ENCODE assay signal across 5 cellular contexts in genomic region chr6:16614143-16614542, GRCh38.
DNase-seq lines count a peak whose midpoint lies in the region; ATAC-seq, FAIRE-seq and TF ChIP-seq lines count a peak whose summit lies in the region.
"Not testable (repeated sequence)": the region's sequence is repeated elsewhere in the genome, so short reads cannot be mapped to it uniquely, and the experiment has no call there.

No MANE protein-coding gene starts in this region.

- TF ChIP-seq EP300 in GM12878 (IDR thresholded peaks at IDR 0.05; ENCODE audit: borderline replicate concordance in 1 of 2, control insufficient read depth in 1 of 2, low read depth in 2 of 2, low read length in 2 of 2), result not testable (repeated sequence)

- H2AFZ ChIP-seq in GM12878 (ENCODE audit: control insufficient read depth, low read depth, low read length), result not testable (repeated sequence)

- H3K9me3 Mint-ChIP-seq in activated CD4-positive, alpha-beta T cell treated with anti-CD3 and anti-CD28 coated beads for 36 hours (ENCODE audit: low read depth); activated naive CD4-positive, alpha-beta T cell treated with anti-CD3 and anti-CD28 coated beads for 36 hours; stimulated activated memory B cell treated with anti-CD40 and anti-IgM and Interleukin-4, amounts not matched to agents 10 μg/mL and 1 μg/mL and 100 μg/mL, for 72 hours: not testable (repeated sequence)

- not testable (repeated sequence) for H3K4me1 Mint-ChIP-seq in activated CD4-positive, alpha-beta T cell treated with anti-CD3 and anti-CD28 coated beads for 36 hours; activated naive CD4-positive, alpha-beta T cell treated with anti-CD3 and anti-CD28 coated beads for 36 hours (ENCODE audit: low read depth); stimulated activated memory B cell treated with anti-CD40 and anti-IgM and Interleukin-4, amounts not matched to agents 10 μg/mL and 1 μg/mL and 100 μg/mL, for 72 hours

- not testable (repeated sequence) for H3K4me1 ChIP-seq in GM12878 (ENCODE audit: control insufficient read depth, insufficient read depth, low read length)

- BruUV-seq in GM12878 (replicated peaks; lab: Mats Ljungman, UMichigan), result TSS peak; percentile 27

- not testable (repeated sequence) for DNase-seq in GM18507 (ENCODE audit: extremely low spot score, insufficient read length, low read depth); activated CD4-positive, alpha-beta T cell treated with anti-CD3 and anti-CD28 coated beads for 36 hours; GM12878 (ENCODE audit: low read depth, low spot score)
- DNase-seq in activated naive CD4-positive, alpha-beta T cell treated with anti-CD3 and anti-CD28 coated beads for 36 hours, result peak; percentile 11

- intact Hi-C loops in activated CD4-positive, alpha-beta T cell treated with anti-CD3 and anti-CD28 coated beads for 36 hours (cut with DNase I, micrococcal nuclease); activated naive CD4-positive, alpha-beta T cell treated with anti-CD3 and anti-CD28 coated beads for 36 hours (cut with micrococcal nuclease); GM12878 (cut with micrococcal nuclease; ENCODE audit: unreplicated experiment): not testable (repeated sequence)

- not testable (repeated sequence) for H3K9ac ChIP-seq in GM12878 (ENCODE audit: control insufficient read depth, insufficient read depth, low read length)

- CTCF ChIA-PET in activated CD4-positive, alpha-beta T cell treated with anti-CD3 and anti-CD28 coated beads for 36 hours (lab: Charles Lee); activated naive CD4-positive, alpha-beta T cell treated with anti-CD3 and anti-CD28 coated beads for 36 hours (lab: Charles Lee); GM12878 (lab: Yijun Ruan, JAX): not testable (repeated sequence)

- not testable (repeated sequence) for H3K36me3 Mint-ChIP-seq in activated CD4-positive, alpha-beta T cell treated with anti-CD3 and anti-CD28 coated beads for 36 hours (ENCODE audit: low read depth); activated naive CD4-positive, alpha-beta T cell treated with anti-CD3 and anti-CD28 coated beads for 36 hours (ENCODE audit: low read depth)
- peaks cover 29% of the 10 kb centered on the region for H3K36me3 Mint-ChIP-seq in stimulated activated memory B cell treated with anti-CD40 and anti-IgM and Interleukin-4, amounts not matched to agents 10 μg/mL and 1 μg/mL and 100 μg/mL, for 72 hours

- H3K27ac Mint-ChIP-seq in activated CD4-positive, alpha-beta T cell treated with anti-CD3 and anti-CD28 coated beads for 36 hours; activated naive CD4-positive, alpha-beta T cell treated with anti-CD3 and anti-CD28 coated beads for 36 hours; stimulated activated memory B cell treated with anti-CD40 and anti-IgM and Interleukin-4, amounts not matched to agents 10 μg/mL and 1 μg/mL and 100 μg/mL, for 72 hours: not testable (repeated sequence)

- 69% methylated on average over 2 of the region's 3 CpGs for WGBS in GM12878 (ENCODE audit: insufficient coverage, insufficient replicate concordance, low lambda C conversion rate, missing lambda C conversion rate)

- SMC1A ChIA-PET in GM12878 (lab: Charles Lee; ENCODE audit: uncharacterized antibody, unreplicated experiment), result interaction anchor here (0.6 to 1.5 kb wide), 2 partner anchors 96 to 100 kb away, joined by 3 read pairs; no protein-coding TSS in a partner anchor

- H3K4me2 ChIP-seq in GM12878 (ENCODE audit: control insufficient read depth, insufficient read depth), result not testable (repeated sequence)

- H3K4me3 ChIP-seq in GM12878, result not testable (repeated sequence)

- not testable (repeated sequence) for H4K20me1 ChIP-seq in GM12878 (ENCODE audit: control insufficient read depth, insufficient read depth)

- TF ChIP-seq POLR2A in GM12878 (IDR thresholded peaks at IDR 0.05; ENCODE audit: low read depth, low read length), result not testable (repeated sequence)

- H3K27me3 ChIP-seq in GM12878 (replicated peaks in 1 of 2; ENCODE audit: control insufficient read depth in 2 of 2, insufficient read depth in 2 of 2, low read length in 1 of 2), result not testable (repeated sequence)

- POLR2A ChIA-PET in activated CD4-positive, alpha-beta T cell treated with anti-CD3 and anti-CD28 coated beads for 36 hours (lab: Charles Lee); GM12878 (lab: Charles Lee): not testable (repeated sequence)

- H3K27me3 Mint-ChIP-seq in activated CD4-positive, alpha-beta T cell treated with anti-CD3 and anti-CD28 coated beads for 36 hours; activated naive CD4-positive, alpha-beta T cell treated with anti-CD3 and anti-CD28 coated beads for 36 hours (ENCODE audit: low read depth); stimulated activated memory B cell treated with anti-CD40 and anti-IgM and Interleukin-4, amounts not matched to agents 10 μg/mL and 1 μg/mL and 100 μg/mL, for 72 hours: not testable (repeated sequence)

- FAIRE-seq in GM18507 (lab: Jason Lieb, UNC) (peak; percentile 45), GM12878 (lab: Jason Lieb, UNC) (peak; percentile 59)

- peak; percentile 44 for ATAC-seq in activated CD4-positive, alpha-beta T cell treated with anti-CD3 and anti-CD28 coated beads for 36 hours
- peak; percentile 64 for ATAC-seq in GM12878
- ATAC-seq in stimulated activated memory B cell treated with anti-CD40 and anti-IgM and Interleukin-4, amounts not matched to agents 10 μg/mL and 1 μg/mL and 100 μg/mL, for 72 hours, result peak; percentile 58

- H3K79me2 ChIP-seq in GM12878 (ENCODE audit: control insufficient read depth, insufficient read depth, low read length), result not testable (repeated sequence)

- not testable (repeated sequence) for H3K4me3 Mint-ChIP-seq in activated CD4-positive, alpha-beta T cell treated with anti-CD3 and anti-CD28 coated beads for 36 hours; activated naive CD4-positive, alpha-beta T cell treated with anti-CD3 and anti-CD28 coated beads for 36 hours; stimulated activated memory B cell treated with anti-CD40 and anti-IgM and Interleukin-4, amounts not matched to agents 10 μg/mL and 1 μg/mL and 100 μg/mL, for 72 hours

- H3K27ac ChIP-seq in GM12878 (ENCODE audit: control insufficient read depth, insufficient read depth), result not testable (repeated sequence)

- not testable (repeated sequence) for H3K36me3 ChIP-seq in GM12878 (ENCODE audit: control insufficient read depth in 2 of 2, insufficient read depth in 2 of 2, low read length in 1 of 2)

- in situ Hi-C loops in GM12878 (cut with MboI), result not testable (repeated sequence)

- not testable (repeated sequence) for TF ChIP-seq RAD21 in GM12878 (IDR thresholded peaks at IDR 0.05; ENCODE audit: insufficient read depth, low read depth, low read length)

- not testable (repeated sequence) for H3K9me3 ChIP-seq in GM12878 (replicated peaks; ENCODE audit: control insufficient read depth, insufficient read depth, low read length)

- not testable (repeated sequence) for TF ChIP-seq CTCF in GM12878 (IDR thresholded peaks at IDR 0.05 in 2 of 3, conservative IDR thresholded peaks at IDR 0.05 in 1 of 3; ENCODE audit: control insufficient read depth in 2 of 3, extremely low read depth in 1 of 3, insufficient read depth in 1 of 3, low read depth in 3 of 3, low read length in 3 of 3)

- RAD21 ChIA-PET in GM12878 (lab: Charles Lee; ENCODE audit: unreplicated experiment), result not testable (repeated sequence)
